ENCODE assay signal across 1 cellular context in the genomic region with DNA sequence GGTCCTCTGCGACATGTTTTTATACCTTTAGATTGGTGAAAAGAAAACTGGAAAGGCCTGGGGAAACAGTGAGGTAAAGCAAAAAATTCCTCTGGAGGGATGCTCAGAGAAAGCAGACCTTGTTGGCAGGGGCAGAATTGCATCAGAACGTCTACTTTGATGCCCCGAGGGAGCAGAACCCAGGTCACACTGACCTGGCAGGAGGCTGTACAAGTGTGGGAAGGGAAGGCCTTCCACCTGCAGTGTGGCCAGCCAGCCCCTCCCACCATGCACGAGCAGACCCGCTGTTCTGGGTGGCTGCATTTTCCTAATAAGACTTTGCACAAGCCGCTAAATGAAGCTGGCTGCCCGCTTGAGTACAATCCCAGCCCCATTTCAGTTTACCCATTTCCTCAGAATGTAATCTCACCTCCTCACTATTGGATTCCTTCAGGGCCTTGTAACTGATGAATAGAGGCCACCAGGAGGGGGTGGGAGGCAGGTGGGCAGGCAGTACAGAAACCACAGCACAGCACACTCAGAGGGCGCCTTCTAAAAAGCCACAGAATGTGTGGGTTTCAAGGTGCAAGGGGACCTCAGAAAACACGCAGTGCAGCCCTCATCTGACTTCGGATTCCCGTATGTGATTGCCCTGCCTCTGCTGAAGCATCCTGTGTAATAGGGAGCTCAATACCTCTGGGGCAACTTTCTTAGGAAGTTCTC.
TF ChIP-seq lines count a peak whose summit lies in the region.

No MANE protein-coding gene starts in this region.

TF ChIP-seq in H1, 55 proteins besides CTCF, POLR2A, EP300 and RAD21 (continued from another document):
- TF ChIP-seq, protein P1, sequence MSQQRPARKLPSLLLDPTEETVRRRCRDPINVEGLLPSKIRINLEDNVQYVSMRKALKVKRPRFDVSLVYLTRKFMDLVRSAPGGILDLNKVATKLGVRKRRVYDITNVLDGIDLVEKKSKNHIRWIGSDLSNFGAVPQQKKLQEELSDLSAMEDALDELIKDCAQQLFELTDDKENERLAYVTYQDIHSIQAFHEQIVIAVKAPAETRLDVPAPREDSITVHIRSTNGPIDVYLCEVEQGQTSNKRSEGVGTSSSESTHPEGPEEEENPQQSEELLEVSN (IDR thresholded peaks at IDR 0.05): no peak
- no peak for TF ChIP-seq RNF2 (IDR thresholded peaks at IDR 0.05; ENCODE audit: borderline replicate concordance, low read depth, low read length, missing control alignments, poor library complexity, severe bottlenecking)
- TF ChIP-seq EZH2 (IDR thresholded peaks at IDR 0.05; ENCODE audit: low read depth, low read length, severe bottlenecking): no peak
